ENCODE assay signal across 26 cellular contexts in genomic region chr11:130399196-130399595, GRCh38. TPM values are rescaled to one million over a fixed set of nuclear protein-coding genes. Genes with fewer than 3 reads are reported as not detected.
"Had no signal": no experiment of that assay in that cellular context is flagged by ENCODE, and none has a peak within 500 bp of the region (broad histone marks: within the 10 kb centered on the region; RNA-seq: fewer than 3 reads in every experiment).

No MANE protein-coding gene starts in this region.

- ATAC-seq: HepG2, Panc1, PC-3 had no signal

- H3K4me3 Mint-ChIP-seq: IgD-negative memory B cell had no signal

- DNase-seq: KBM-7, MV-4-11, NCI-H1048, NCI-H1105, NCI-H1417, NCI-H146, NCI-H1694 treated with DMSO at 0.1 percent for 48 hours, NCI-H1930, NCI-H2081, NCI-H2107, NCI-H2227 treated with DMSO at 0.1 percent for 48 hours, NCI-H524, NCI-H526 treated with DMSO at 0.1 percent for 48 hours, NCI-H748 treated with DMSO at 0.1 percent for 48 hours, PC-3, SHP77 had no signal

- H3K27ac ChIP-seq: RWPE1 had no signal

- H3K9me3 Mint-ChIP-seq: IgD-negative memory B cell had no signal

RNA-seq across cellular contexts. Expression of gene ADAMTS8, which starts 29.2 kb away (rescaled TPM):
- total RNA-seq: HepG2; HT1080; LHCN-M2; MCF 10A; OCI-LY7; PC-3; T-helper 1 cell treated with Interleukin-12 subunit alpha and Interleukin-12 subunit beta and Interleukin-4 antibody, amounts not matched to agents 30 ng/mL and 1 ng/mL, for 36 hours had no signal
- polyA plus RNA-seq: HepG2, IgD-negative memory B cell had no signal

RNA-seq across cellular contexts. Expression of gene ADAMTS15, which starts 49.2 kb away (rescaled TPM):
- total RNA-seq: OCI-LY7; SK-MEL-5; T-helper 1 cell treated with Interleukin-12 subunit alpha and Interleukin-12 subunit beta and Interleukin-4 antibody, amounts not matched to agents 30 ng/mL and 1 ng/mL, for 36 hours had no signal
- polyA plus RNA-seq: IgD-negative memory B cell had no signal
